In the genomic region with DNA sequence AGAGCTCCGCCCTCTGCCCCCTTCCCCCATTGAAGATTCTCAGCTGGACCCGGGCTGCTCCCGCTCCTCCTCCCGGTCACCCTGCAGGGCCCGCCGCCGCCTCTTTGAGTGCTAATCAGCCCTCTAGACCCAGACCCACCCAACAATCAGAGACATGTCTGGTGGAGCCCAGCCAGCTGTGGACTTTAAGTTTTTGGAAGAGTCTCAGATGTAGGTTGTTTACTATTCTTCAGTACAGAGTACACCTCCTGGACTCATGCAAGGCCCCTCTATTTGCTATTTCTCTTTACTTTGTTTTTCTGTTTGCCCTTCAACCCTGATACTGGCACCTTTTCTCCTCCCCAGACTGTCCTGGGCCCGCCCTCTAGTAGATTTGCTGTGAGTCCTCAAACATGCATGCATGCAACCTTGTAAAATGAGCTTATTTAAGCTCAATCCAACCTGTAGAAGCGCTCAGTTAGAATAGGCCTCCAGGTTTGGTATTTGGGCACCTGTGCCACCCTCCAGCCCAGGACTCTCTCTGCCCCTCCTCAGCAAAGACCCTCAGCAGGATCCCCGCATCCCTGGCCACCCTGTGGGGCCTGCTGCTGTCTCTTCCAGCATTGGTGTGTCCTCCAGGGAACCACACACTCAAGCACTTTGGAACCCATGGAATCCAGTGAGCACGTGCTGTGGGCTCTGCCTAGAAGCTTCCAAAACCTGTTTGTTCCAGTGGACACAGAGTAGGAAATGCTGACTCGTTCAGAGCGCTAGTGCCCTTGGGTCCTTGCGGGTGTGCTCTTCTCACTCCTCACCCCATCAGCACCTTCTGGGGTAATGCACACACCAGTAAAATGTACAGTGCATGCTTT, we compare ENCODE assay signal across 31 cellular contexts. TPM values are rescaled to one million over a fixed set of nuclear protein-coding genes. Genes with fewer than 3 reads are reported as not detected.
"Had no signal": no experiment of that assay in that cellular context is flagged by ENCODE, and none has a peak within 500 bp of the region (broad histone marks: within the 10 kb centered on the region; RNA-seq: fewer than 3 reads in every experiment).

No MANE protein-coding gene starts in this region.

- H3K4me3 ChIP-seq: body of pancreas, heart right ventricle, upper lobe of left lung had no signal

- H3K9me3 Mint-ChIP-seq: T-helper 1 cell treated with Interleukin-12 subunit alpha and Interleukin-12 subunit beta and Interleukin-4 antibody, amounts not matched to agents 30 μg/mL and 1 μg/mL, for 36 hours had no signal

- H3K4me1 ChIP-seq: body of pancreas, heart right ventricle, upper lobe of left lung had no signal

- H3K36me3 Mint-ChIP-seq: activated CD4-positive, alpha-beta memory T cell treated with anti-CD3 and anti-CD28 coated beads for 36 hours; memory B cell had no signal

- DNase-seq: activated B cell treated with CpG ODN at 0.5 μM for 24 hours; activated CD4-positive, alpha-beta memory T cell treated with anti-CD3 and anti-CD28 coated beads for 36 hours; activated CD4-positive, alpha-beta T cell treated with anti-CD3 and anti-CD28 coated beads for 4 hours; activated effector memory CD4-positive, alpha-beta T cell treated with anti-CD3 and anti-CD28 coated beads, Interleukin-2, amount 50 U/mL, for 16 hours; activated naive CD4-positive, alpha-beta T cell treated with anti-CD3 and anti-CD28 coated beads, Interleukin-2, amount 50 U/mL, for 16 hours; activated T-cell treated with anti-CD3 and anti-CD28 coated beads, Interleukin-2, amount 50 U/mL, for 72 hours; anterior cingulate cortex; body of pancreas; effector CD4-positive, alpha-beta T cell; erythroblast; foreskin fibroblast; heart right ventricle; kidney glomerular epithelial cell; left ventricle myocardium superior; nephron progenitor cell; nucleus accumbens; stimulated activated CD4-positive, alpha-beta T cell treated with anti-CD3 and anti-CD28 coated beads, Interleukin-4, amount 100 ng/mL, for 1 hour; stimulated activated naive CD4-positive, alpha-beta T cell; T1000; upper lobe of left lung had no signal

- H3K4me1 Mint-ChIP-seq: activated B cell treated with CpG ODN at 0.5 μM for 24 hours, memory B cell, nephron progenitor cell had no signal

- H3K27me3 Mint-ChIP-seq: activated B cell treated with CpG ODN at 0.5 μM for 24 hours had no signal

- H3K27ac ChIP-seq: body of pancreas, heart right ventricle, upper lobe of left lung had no signal

- H3K27me3 ChIP-seq: body of pancreas, upper lobe of left lung had no signal

- H3K27ac Mint-ChIP-seq: activated B cell treated with CpG ODN at 0.5 μM for 24 hours; activated CD4-positive, alpha-beta memory T cell treated with anti-CD3 and anti-CD28 coated beads for 36 hours; activated T-cell treated with anti-CD3 and anti-CD28 coated beads, Interleukin-2, amount 50 U/mL, for 72 hours; dendritic cell treated with granulocyte-macrophage colony-stimulating factor and Interleukin-4, amounts not matched to agents 40 ng/mL and 50 ng/mL, for 4 days; memory B cell; nephron progenitor cell; T-helper 1 cell treated with Interleukin-12 subunit alpha and Interleukin-12 subunit beta and Interleukin-4 antibody, amounts not matched to agents 30 μg/mL and 1 μg/mL, for 36 hours had no signal

- H3K9me3 ChIP-seq: body of pancreas, upper lobe of left lung had no signal

- H3K36me3 ChIP-seq: heart right ventricle, upper lobe of left lung had no signal

- H3K4me3 Mint-ChIP-seq: activated B cell treated with CpG ODN at 0.5 μM for 24 hours; activated CD4-positive, alpha-beta memory T cell treated with anti-CD3 and anti-CD28 coated beads for 36 hours; activated T-cell treated with anti-CD3 and anti-CD28 coated beads, Interleukin-2, amount 50 U/mL, for 72 hours; dendritic cell treated with granulocyte-macrophage colony-stimulating factor and Interleukin-4, amounts not matched to agents 40 ng/mL and 50 ng/mL, for 4 days; memory B cell; nephron progenitor cell; T-helper 1 cell treated with Interleukin-12 subunit alpha and Interleukin-12 subunit beta and Interleukin-4 antibody, amounts not matched to agents 30 μg/mL and 1 μg/mL, for 36 hours had no signal

RNA-seq across cellular contexts. Expression of a gene that starts 4.6 kb away (rescaled TPM):
- total RNA-seq: activated B cell treated with CpG ODN at 0.5 μM for 24 hours; activated CD4-positive, alpha-beta memory T cell treated with anti-CD3 and anti-CD28 coated beads for 36 hours; activated T-cell treated with anti-CD3 and anti-CD28 coated beads, Interleukin-2, amount 50 U/mL, for 72 hours; body of pancreas; cardiac septum; chondrocyte; fibroblast of lung; heart right ventricle; left ventricle myocardium superior; mononuclear cell; myocyte; renal cortical epithelial cell; subcutaneous adipose tissue; upper lobe of left lung had no signal
- polyA plus RNA-seq: fibroblast of lung, heart right ventricle, thymus had no signal
